8 cellular contexts compared by ENCODE assay signal in the genomic region with DNA sequence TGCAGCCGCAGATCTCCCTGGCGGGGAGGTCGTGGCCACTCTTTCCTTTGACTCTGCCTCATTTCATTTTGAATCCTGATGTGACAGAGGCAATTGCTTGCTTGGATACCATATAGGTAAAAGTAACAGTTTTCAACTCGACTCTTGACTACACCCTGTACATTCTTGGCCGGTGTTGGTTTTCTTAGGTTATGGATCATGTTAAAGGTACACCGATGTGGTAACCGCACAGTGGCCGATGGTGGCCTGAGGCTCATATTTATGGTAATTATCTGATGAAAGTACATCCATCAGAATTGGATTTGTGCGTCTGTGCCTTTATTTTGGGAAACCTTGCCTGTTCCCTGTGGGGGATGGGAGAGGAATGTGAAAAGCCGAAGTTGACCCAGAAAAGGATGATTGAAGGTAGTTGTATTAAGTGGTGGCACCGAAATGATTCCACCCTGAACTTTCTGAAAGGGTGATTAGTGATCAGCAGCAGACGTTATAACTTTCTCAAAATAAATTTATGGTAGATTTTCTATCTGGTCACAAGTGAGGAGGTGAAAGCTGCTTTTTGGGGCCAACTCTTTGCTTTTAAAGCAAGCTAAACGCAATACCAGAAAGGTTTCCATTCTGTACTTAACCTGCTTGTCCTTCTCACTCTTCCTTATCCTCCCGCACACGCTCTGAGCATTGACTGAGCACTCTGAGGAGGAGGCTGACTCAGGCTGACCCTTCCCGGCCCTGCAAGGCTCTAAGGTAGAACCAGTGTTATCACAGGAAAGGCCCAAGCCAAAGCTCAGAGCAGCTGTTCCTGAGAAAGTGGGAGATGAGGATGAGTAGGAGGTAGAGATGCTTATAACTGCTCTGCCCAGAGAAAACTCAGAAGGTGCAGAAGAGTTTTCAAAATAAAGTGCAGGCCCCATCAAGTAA. TPM values are rescaled to one million over a fixed set of nuclear protein-coding genes. Genes with fewer than 3 reads are reported as not detected.
DNase-seq lines count a peak whose midpoint lies in the region; ATAC-seq and TF ChIP-seq lines count a peak whose summit lies in the region.

No MANE protein-coding gene starts in this region.

- no peaks in the 10 kb centered on the region for H3K36me3 ChIP-seq in mucosa of stomach (ENCODE audit: control insufficient read depth, insufficient read depth, low read length)

- H3K27ac Mint-ChIP-seq in chondrocyte (ENCODE audit: unreplicated experiment): peak overlapping the region; percentile 71

- H3K4me1 Mint-ChIP-seq in chondrocyte (ENCODE audit: low read depth): peaks cover 42% of the 10 kb centered on the region

- H3K27me3 Mint-ChIP-seq in chondrocyte (ENCODE audit: low read depth): no peaks in the 10 kb centered on the region

- no peak for TF ChIP-seq CTCF in chondrocyte (IDR thresholded peaks at IDR 0.05)

- no peak for ATAC-seq in HG03108 (IDR thresholded peaks at IDR 0.05; ENCODE audit: unreplicated experiment)

- no peaks in the 10 kb centered on the region for H3K36me3 Mint-ChIP-seq in chondrocyte (ENCODE audit: low read depth)

- no peaks in the 10 kb centered on the region for H3K9me3 Mint-ChIP-seq in chondrocyte (ENCODE audit: low read depth)

- H3K4me3 Mint-ChIP-seq in chondrocyte (ENCODE audit: unreplicated experiment): peak overlapping the region; percentile 77

- H3K9me3 ChIP-seq in mucosa of stomach (ENCODE audit: control insufficient read depth, low read length): no peaks in the 10 kb centered on the region

- peak overlapping the region; percentile 51 for H3K4me3 ChIP-seq in mucosa of stomach (ENCODE audit: low read length)

- H3K4me1 ChIP-seq in mucosa of stomach (ENCODE audit: control insufficient read depth, insufficient read depth, low read length): peaks cover 25% of the 10 kb centered on the region

- no peaks in the 10 kb centered on the region for H3K27me3 ChIP-seq in mucosa of stomach (ENCODE audit: control insufficient read depth, insufficient read depth, low read length)

- H3K9ac ChIP-seq in mucosa of stomach (ENCODE audit: low read length): peak overlapping the region; percentile 99

- DNase-seq in DMS153 treated with DMSO at 0.1 percent for 48 hours (lab: John Stamatoyannopoulos, UW; ENCODE audit: unreplicated experiment) (peak; percentile 55), NCI-H226 (peak; percentile 87), chondrocyte (ENCODE audit: low spot score) (no peak), OCI-M2 (lab: John Stamatoyannopoulos, UW; ENCODE audit: unreplicated experiment) (no peak), NCI-H1092 (lab: John Stamatoyannopoulos, UW) (no peak), occipital lobe (lab: John Stamatoyannopoulos, UW) (no peak)

RNA-seq across cellular contexts. Expression of a gene that starts 2.0 kb away (rescaled TPM):
- total RNA-seq in chondrocyte (12.3 to 21.2 TPM (median 19.9 TPM) in 3 replicates), occipital lobe (24.0 TPM)

Comparison
In these comparisons a context has a peak if more than half of its experiments do, and no peak if none do; other contexts are left out.
1. DNase-seq: peak in DMS153 treated with DMSO at 0.1 percent for 48 hours (single experiment) and NCI-H226 (single experiment); none in chondrocyte (single experiment), OCI-M2 (single experiment), NCI-H1092 (single experiment) and occipital lobe (single experiment).